Comparison of ENCODE assay signal across 9 cellular contexts in the genomic region with DNA sequence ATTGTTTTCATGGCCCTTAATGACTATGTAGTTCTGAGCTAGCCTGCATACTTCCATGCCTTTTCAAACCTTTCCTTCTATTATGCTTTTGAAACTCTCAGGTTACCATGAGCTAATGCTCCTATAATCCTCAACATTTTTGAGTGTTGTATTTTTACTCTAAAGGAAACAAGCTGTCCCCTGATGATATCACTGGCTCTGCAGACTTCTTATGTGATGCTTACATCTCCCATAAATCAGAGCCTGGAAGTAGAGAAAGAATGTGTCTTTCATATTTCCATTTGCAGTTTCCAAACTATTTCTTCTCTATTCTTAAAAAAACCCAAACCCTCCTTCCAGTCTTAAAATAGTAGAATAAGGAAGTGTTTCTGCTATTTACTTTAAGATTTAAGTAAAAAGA.
"Had no signal": no experiment of that assay in that cellular context is flagged by ENCODE, and none has a peak within 500 bp of the region (broad histone marks: within the 10 kb centered on the region; RNA-seq: fewer than 3 reads in every experiment).

No MANE protein-coding gene starts in this region.

- H3K9me3 Mint-ChIP-seq: HFFc6 had no signal

- H3K9ac ChIP-seq: GM23248 had no signal

- ATAC-seq: HCT116, HepG2 had no signal

- H3K9me3 ChIP-seq: HAP-1 had no signal

- H3K4me3 Mint-ChIP-seq: HFFc6, IgD-negative memory B cell had no signal

- DNase-seq: GM23248, GOT3, H7, HFFc6 had no signal

- H3K4me1 ChIP-seq: HAP-1 had no signal

- H2AFZ ChIP-seq: GM23248 had no signal

- H3K4me3 ChIP-seq: GM23248, HAP-1 had no signal

- H3K27ac ChIP-seq: GM23248, HL-60 had no signal

- H3K27me3 Mint-ChIP-seq: IgD-negative memory B cell had no signal

- H3K4me1 Mint-ChIP-seq: IgD-negative memory B cell had no signal

- H3K36me3 ChIP-seq: HAP-1 had no signal

- H3K36me3 Mint-ChIP-seq: IgD-negative memory B cell had no signal

- H3K27ac Mint-ChIP-seq: HFFc6, IgD-negative memory B cell had no signal
